In the genomic region with DNA sequence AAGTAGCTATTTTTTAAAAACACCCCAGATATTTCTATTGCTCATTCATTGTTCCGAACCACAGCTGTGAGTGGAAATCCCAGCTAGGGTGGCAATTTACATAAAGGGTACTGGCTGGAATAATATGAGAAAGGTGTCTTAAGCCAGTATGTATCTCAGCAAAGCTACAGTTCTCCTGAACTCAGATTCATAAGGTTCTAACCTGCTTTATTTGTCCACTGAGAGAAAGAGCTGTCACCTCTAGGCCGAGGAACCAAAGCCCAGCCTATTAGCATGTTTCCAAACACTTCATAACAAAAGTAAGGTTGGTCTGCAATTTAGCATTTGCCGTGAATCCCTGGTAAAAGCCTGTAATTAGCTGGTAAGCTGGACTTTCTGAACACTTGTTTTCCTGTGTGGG, we compare ENCODE assay signal across 24 cellular contexts. TPM values are rescaled to one million over a fixed set of nuclear protein-coding genes. Genes with fewer than 3 reads are reported as not detected.
"Had no signal": no experiment of that assay in that cellular context is flagged by ENCODE, and none has a peak within 500 bp of the region (broad histone marks: within the 10 kb centered on the region; RNA-seq: fewer than 3 reads in every experiment).

No MANE protein-coding gene starts in this region.

- H3K9me3 ChIP-seq: body of pancreas, transverse colon had no signal

- H3K27ac ChIP-seq: heart right ventricle, suprapubic skin, transverse colon had no signal

- H3K36me3 ChIP-seq: transverse colon had no signal

- H3K36me3 Mint-ChIP-seq: activated CD8-positive, alpha-beta memory T cell treated with anti-CD3 and anti-CD28 coated beads, Interleukin-2, amount 10 ng/mL, durations not matched to agents 7 days and 5 days; activated naive CD8-positive, alpha-beta T cell treated with anti-CD3 and anti-CD28 coated beads for 36 hours had no signal

- H3K4me1 Mint-ChIP-seq: activated CD4-positive, alpha-beta memory T cell treated with anti-CD3 and anti-CD28 coated beads, Interleukin-2, amount 10 ng/mL, durations not matched to agents 7 days and 5 days; activated CD8-positive, alpha-beta memory T cell treated with anti-CD3 and anti-CD28 coated beads, Interleukin-2, amount 10 ng/mL, durations not matched to agents 7 days and 5 days; activated naive CD8-positive, alpha-beta T cell treated with anti-CD3 and anti-CD28 coated beads for 36 hours; central memory CD8-positive, alpha-beta T cell; naive thymus-derived CD8-positive, alpha-beta T cell had no signal

- H3K4me1 ChIP-seq: heart right ventricle, suprapubic skin, transverse colon had no signal

- H3K9me3 Mint-ChIP-seq: activated CD4-positive, alpha-beta memory T cell treated with anti-CD3 and anti-CD28 coated beads, Interleukin-2, amount 10 ng/mL, durations not matched to agents 7 days and 5 days had no signal

- H3K27ac Mint-ChIP-seq: activated CD4-positive, alpha-beta memory T cell treated with anti-CD3 and anti-CD28 coated beads, Interleukin-2, amount 10 ng/mL, durations not matched to agents 7 days and 5 days; activated CD8-positive, alpha-beta memory T cell treated with anti-CD3 and anti-CD28 coated beads, Interleukin-2, amount 10 ng/mL, durations not matched to agents 7 days and 5 days; activated naive CD8-positive, alpha-beta T cell treated with anti-CD3 and anti-CD28 coated beads for 36 hours; naive thymus-derived CD8-positive, alpha-beta T cell had no signal

- H3K4me3 ChIP-seq: body of pancreas, heart right ventricle, suprapubic skin, transverse colon had no signal

- DNase-seq: activated CD4-positive, alpha-beta memory T cell treated with anti-CD3 and anti-CD28 coated beads, Interleukin-2, amount 10 ng/mL, durations not matched to agents 7 days and 5 days; activated CD4-positive, alpha-beta T cell treated with anti-CD3 and anti-CD28 coated beads for 48 hours; activated CD4-positive, CD25-positive, alpha-beta regulatory T cell; activated CD8-positive, alpha-beta memory T cell treated with anti-CD3 and anti-CD28 coated beads, Interleukin-2, amount 10 ng/mL, durations not matched to agents 7 days and 5 days; activated naive CD8-positive, alpha-beta T cell treated with anti-CD3 and anti-CD28 coated beads for 36 hours; amniotic stem cell; body of pancreas; cortex of kidney; erythroblast; heart right ventricle; naive thymus-derived CD8-positive, alpha-beta T cell; nucleus accumbens; posterior cingulate gyrus; stimulated activated CD4-positive, alpha-beta T cell treated with anti-CD3 and anti-CD28 coated beads, Interleukin-12 subunit alpha, Interleukin-12 subunit beta, amount 100 ng/mL, for 4 hours; stimulated activated CD4-positive, alpha-beta T cell treated with anti-CD3 and anti-CD28 coated beads, Interleukin-1b, Interleukin-23, amount 100 ng/mL, for 48 hours; stimulated activated CD8-positive, alpha-beta memory T cell treated with anti-CD3 and anti-CD28 coated beads, Interleukin-4, amount 100 ng/mL, for 48 hours; stimulated activated naive CD8-positive, alpha-beta T cell treated with anti-CD3 and anti-CD28 coated beads, Interleukin-15, Interleukin-2, amounts not matched to agents 100 U/mL and 50 U/mL, for 24 hours; T1000; transverse colon had no signal

- H3K27me3 Mint-ChIP-seq: activated CD4-positive, alpha-beta memory T cell treated with anti-CD3 and anti-CD28 coated beads, Interleukin-2, amount 10 ng/mL, durations not matched to agents 7 days and 5 days had no signal

- H3K4me3 Mint-ChIP-seq: activated CD4-positive, alpha-beta memory T cell treated with anti-CD3 and anti-CD28 coated beads, Interleukin-2, amount 10 ng/mL, durations not matched to agents 7 days and 5 days; activated CD8-positive, alpha-beta memory T cell treated with anti-CD3 and anti-CD28 coated beads, Interleukin-2, amount 10 ng/mL, durations not matched to agents 7 days and 5 days; activated naive CD8-positive, alpha-beta T cell treated with anti-CD3 and anti-CD28 coated beads for 36 hours; central memory CD8-positive, alpha-beta T cell; naive thymus-derived CD8-positive, alpha-beta T cell had no signal

- H3K27me3 ChIP-seq: body of pancreas, heart right ventricle, suprapubic skin, transverse colon had no signal

RNA-seq across cellular contexts. Expression of a gene that starts 57.0 kb away (rescaled TPM):
- total RNA-seq: activated CD4-positive, alpha-beta memory T cell treated with anti-CD3 and anti-CD28 coated beads, Interleukin-2, amount 10 ng/mL, durations not matched to agents 7 days and 5 days; activated CD8-positive, alpha-beta memory T cell treated with anti-CD3 and anti-CD28 coated beads, Interleukin-2, amount 10 ng/mL, durations not matched to agents 7 days and 5 days; activated naive CD8-positive, alpha-beta T cell treated with anti-CD3 and anti-CD28 coated beads for 36 hours; body of pancreas; heart right ventricle; liver; naive thymus-derived CD8-positive, alpha-beta T cell; renal cortical epithelial cell; suprapubic skin; T-helper 1 cell treated with Interleukin-12 subunit alpha and Interleukin-12 subunit beta and Interleukin-4 antibody, amounts not matched to agents 30 ng/mL and 1 ng/mL, for 36 hours; transverse colon had no signal
